Comparison of ENCODE assay signal across 8 cellular contexts in the genomic region with DNA sequence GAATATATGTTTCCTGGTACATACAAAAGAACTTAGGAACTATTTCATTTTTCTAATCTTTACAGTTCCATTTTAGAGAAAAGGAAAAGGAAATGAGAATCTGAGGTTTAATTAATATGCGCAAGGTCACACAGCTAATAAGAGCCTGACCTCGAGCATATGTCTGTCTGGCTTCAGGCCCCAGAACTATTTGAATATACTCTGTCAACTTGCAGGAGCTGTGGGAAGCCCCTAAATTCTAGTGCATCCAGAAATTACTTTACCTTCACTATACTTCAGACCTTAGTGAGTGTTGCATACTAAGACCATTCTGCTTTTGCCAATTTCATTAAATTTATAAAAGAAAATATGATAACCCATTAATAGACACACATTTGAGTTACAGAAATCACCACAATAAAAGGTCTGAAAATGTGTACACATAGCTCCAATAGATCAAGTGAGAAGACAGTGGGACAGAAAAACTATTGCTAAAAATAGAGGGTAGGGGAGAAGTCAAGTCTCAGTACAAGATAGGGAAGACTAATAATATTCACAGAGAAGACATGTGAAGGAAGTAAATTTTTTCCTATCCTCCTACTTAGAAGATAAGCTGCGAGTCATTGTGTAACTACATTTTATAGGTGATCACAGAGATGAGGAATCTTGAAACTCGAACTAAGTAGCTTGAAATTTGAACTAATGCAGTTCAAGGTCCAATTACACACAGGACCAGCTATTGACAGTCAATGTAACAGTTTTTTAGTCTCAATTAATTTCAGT. TPM values are rescaled to one million over a fixed set of nuclear protein-coding genes. Genes with fewer than 3 reads are reported as not detected.
DNase-seq lines count a peak whose midpoint lies in the region; ATAC-seq, FAIRE-seq and TF ChIP-seq lines count a peak whose summit lies in the region.

No MANE protein-coding gene starts in this region.

- H3K36me3 ChIP-seq in trophoblast cell (ENCODE audit: control insufficient read depth in 1 of 2, insufficient read depth in 2 of 2, low read length in 2 of 2) (no peaks in the 10 kb centered on the region), GM23338 (ENCODE audit: insufficient read depth) (no peaks in the 10 kb centered on the region)

- H3F3A ChIP-seq in GM23338 (replicated peaks; ENCODE audit: low read depth): no peaks in the 10 kb centered on the region

- H2BK120ac ChIP-seq in trophoblast cell (ENCODE audit: insufficient read depth, low read length, poor library complexity): no peak overlapping the region

- no peaks in the 10 kb centered on the region for H4K20me1 ChIP-seq in GM23338 (replicated peaks; ENCODE audit: insufficient read depth)

- no peak overlapping the region for H3K23ac ChIP-seq in trophoblast cell (ENCODE audit: low read length)

- H3K27ac ChIP-seq in trophoblast cell (ENCODE audit: low read depth, low read length): no peak overlapping the region
- no peak overlapping the region for H3K27ac ChIP-seq in GM23338 (ENCODE audit: low read depth)

- H3K4ac ChIP-seq in trophoblast cell (ENCODE audit: low read depth, low read length): no peak overlapping the region

- H3K4me3 ChIP-seq in trophoblast cell (ENCODE audit: low read depth, low read length) (no peak overlapping the region), GM23338 (no peak overlapping the region)

- no peak overlapping the region for H4K91ac ChIP-seq in trophoblast cell (ENCODE audit: low read depth, low read length)

- ATAC-seq in activated T-cell treated with anti-CD3 and anti-CD28 coated beads, Interleukin-2, amount 50 U/mL, for 72 hours (replicated peaks in 1 of 2): peak; percentile 91 to 95
- peak; percentile 86 for ATAC-seq in HG02885 (IDR thresholded peaks at IDR 0.05; ENCODE audit: poor library complexity, unreplicated experiment)
- no peak for ATAC-seq in GM23338

- no peaks in the 10 kb centered on the region for H3K9me3 ChIP-seq in trophoblast cell (ENCODE audit: insufficient read depth, low read depth, low read length)

- H3K9me2 ChIP-seq in GM23338 (ENCODE audit: insufficient read depth): no peaks in the 10 kb centered on the region

- H3K4me3 Mint-ChIP-seq in activated T-cell treated with anti-CD3 and anti-CD28 coated beads, Interleukin-2, amount 50 U/mL, for 72 hours: peak overlapping the region; percentile 32 to 34
- H3K4me3 Mint-ChIP-seq in GM23338: no peak overlapping the region

- no peak overlapping the region for H3K18ac ChIP-seq in trophoblast cell (ENCODE audit: low read length)

- no peak overlapping the region for H2BK5ac ChIP-seq in trophoblast cell (ENCODE audit: low read depth, low read length, poor library complexity)

- H4K8ac ChIP-seq in trophoblast cell (ENCODE audit: low read depth, low read length): no peak overlapping the region

- H2AK5ac ChIP-seq in trophoblast cell (ENCODE audit: low read length): no peak overlapping the region

- H4K12ac ChIP-seq in trophoblast cell (ENCODE audit: low read depth, low read length): no peak overlapping the region

- no peak overlapping the region for H3K27ac Mint-ChIP-seq in activated T-cell treated with anti-CD3 and anti-CD28 coated beads, Interleukin-2, amount 50 U/mL, for 72 hours
- no peak overlapping the region for H3K27ac Mint-ChIP-seq in GM23338

- TF ChIP-seq CTCF in GM23338 (conservative IDR thresholded peaks at IDR 0.05; ENCODE audit: low read depth in 2 of 2): no peak

- no peaks in the 10 kb centered on the region for H3K79me1 ChIP-seq in trophoblast cell (ENCODE audit: low read length)

- H3K4me2 ChIP-seq in trophoblast cell (ENCODE audit: low read length) (no peak overlapping the region), GM23338 (no peak overlapping the region)

- no peaks in the 10 kb centered on the region for H3K36me3 Mint-ChIP-seq in activated T-cell treated with anti-CD3 and anti-CD28 coated beads, Interleukin-2, amount 50 U/mL, for 72 hours (ENCODE audit: insufficient read depth in 2 of 2)
- H3K36me3 Mint-ChIP-seq in GM23338 (ENCODE audit: low read depth): no peaks in the 10 kb centered on the region

- H3K27me3 ChIP-seq in trophoblast cell (ENCODE audit: insufficient read depth, low read length) (no peaks in the 10 kb centered on the region), GM23338 (ENCODE audit: insufficient read depth) (no peaks in the 10 kb centered on the region)

- H3K27me3 Mint-ChIP-seq in activated T-cell treated with anti-CD3 and anti-CD28 coated beads, Interleukin-2, amount 50 U/mL, for 72 hours (ENCODE audit: low read depth): peaks cover 14% of the 10 kb centered on the region
- no peaks in the 10 kb centered on the region for H3K27me3 Mint-ChIP-seq in GM23338 (ENCODE audit: insufficient read depth, low read depth, poor library complexity)

- peaks cover 12% of the 10 kb centered on the region for H3K4me1 Mint-ChIP-seq in activated T-cell treated with anti-CD3 and anti-CD28 coated beads, Interleukin-2, amount 50 U/mL, for 72 hours (ENCODE audit: low read depth)
- H3K4me1 Mint-ChIP-seq in GM23338: no peaks in the 10 kb centered on the region

- H2BK12ac ChIP-seq in trophoblast cell (ENCODE audit: low read length): no peak overlapping the region

- no peak overlapping the region for H3K14ac ChIP-seq in trophoblast cell (ENCODE audit: low read length)

- H3K79me2 ChIP-seq in trophoblast cell (ENCODE audit: control insufficient read depth, insufficient read depth, low read length, poor library complexity): no peaks in the 10 kb centered on the region
- no peaks in the 10 kb centered on the region for H3K79me2 ChIP-seq in GM23338 (replicated peaks; ENCODE audit: insufficient read depth)

- H3K9me3 Mint-ChIP-seq in activated T-cell treated with anti-CD3 and anti-CD28 coated beads, Interleukin-2, amount 50 U/mL, for 72 hours: no peaks in the 10 kb centered on the region
- no peaks in the 10 kb centered on the region for H3K9me3 Mint-ChIP-seq in GM23338

- FAIRE-seq in RCC 7860 (lab: Jason Lieb, UNC): peak; percentile 94

- H3K9ac ChIP-seq in trophoblast cell (ENCODE audit: low read length): no peak overlapping the region

- H2AFZ ChIP-seq in trophoblast cell (ENCODE audit: insufficient read depth, low read length, poor library complexity) (no peak overlapping the region), GM23338 (no peak overlapping the region)

- no peak for DNase-seq in activated T-cell treated with anti-CD3 and anti-CD28 coated beads, Interleukin-2, amount 50 U/mL, for 72 hours
- no peak for DNase-seq in activated T-cell treated with anti-CD3 and anti-CD28 coated beads, Interleukin-2, amount 50 U/mL, for 1 hour
- peak; percentile 87 for DNase-seq in RCC 7860 (ENCODE audit: low spot score)
- DNase-seq in trophoblast cell: peak; percentile 13 to 61
- DNase-seq in DMS79 treated with DMSO at 0.1 percent for 48 hours (lab: John Stamatoyannopoulos, UW): no peak
- DNase-seq in GM23338 (ENCODE audit: low spot score): no peak
- no peak for DNase-seq in stimulated activated CD4-positive, alpha-beta T cell treated with anti-CD3 and anti-CD28 coated beads, Interleukin-1b, Interleukin-23, amount 100 ng/mL, for 48 hours

- WGBS in trophoblast cell (ENCODE audit: extremely low coverage, insufficient coverage, insufficient read length): no CpG with 5 or more reads among the region's 4 CpGs

- no peaks in the 10 kb centered on the region for H3K4me1 ChIP-seq in trophoblast cell (ENCODE audit: control insufficient read depth in 1 of 2, insufficient read depth in 2 of 2, low read length in 2 of 2)
- H3K4me1 ChIP-seq in GM23338 (ENCODE audit: insufficient read depth): no peaks in the 10 kb centered on the region

RNA-seq across cellular contexts. Expression of a gene that starts 3.8 kb away (rescaled TPM):
- not detected for total RNA-seq in activated T-cell treated with anti-CD3 and anti-CD28 coated beads, Interleukin-2, amount 50 U/mL, for 72 hours
- polyA plus RNA-seq in trophoblast cell (2013): 0.05 TPM in 1 of 2 replicates, not detected in the other
- total RNA-seq in GM23338 (2014; rRNA removed; shearing (Covaris generic)): not detected in 2 replicates
- polyA plus RNA-seq in GM23338 (2016; fragmentation: Nextera tagmentation; extraction: Ambion mirVana): not detected in 2 replicates

Comparison
In these comparisons a context has a peak if more than half of its experiments do, and no peak if none do; other contexts are left out.
1. DNase-seq: peak in RCC 7860 (single experiment) and trophoblast cell (2 of 2); none in activated T-cell treated with anti-CD3 and anti-CD28 coated beads, Interleukin-2, amount 50 U/mL, for 72 hours (0 of 2), activated T-cell treated with anti-CD3 and anti-CD28 coated beads, Interleukin-2, amount 50 U/mL, for 1 hour (single experiment), DMS79 treated with DMSO at 0.1 percent for 48 hours (single experiment), GM23338 (single experiment) and stimulated activated CD4-positive, alpha-beta T cell treated with anti-CD3 and anti-CD28 coated beads, Interleukin-1b, Interleukin-23, amount 100 ng/mL, for 48 hours (single experiment).